Comparison of ENCODE assay signal across 8 cellular contexts in genomic region chr15:74053941-74054529, GRCh38. TPM values are rescaled to one million over a fixed set of nuclear protein-coding genes. Genes with fewer than 3 reads are reported as not detected.
DNase-seq lines count a peak whose midpoint lies in the region; ATAC-seq and TF ChIP-seq lines count a peak whose summit lies in the region.

No MANE protein-coding gene starts in this region.

- no peaks in the 10 kb centered on the region for H3K36me3 Mint-ChIP-seq in activated CD8-positive, alpha-beta T cell treated with anti-CD3 and anti-CD28 coated beads for 36 hours (ENCODE audit: low read depth)
- H3K36me3 Mint-ChIP-seq in effector memory CD8-positive, alpha-beta T cell (ENCODE audit: insufficient read depth), result no peaks in the 10 kb centered on the region

- DNase-seq in AG20443 (ENCODE audit: low spot score) (peak; percentile 92), NCI-H82 treated with DMSO at 0.1 percent for 48 hours (lab: John Stamatoyannopoulos, UW; ENCODE audit: unreplicated experiment) (peak; percentile 54), mesenteric fat pad (ENCODE audit: low spot score) (peak; percentile 92)
- peak; percentile 84 for DNase-seq in activated CD8-positive, alpha-beta T cell treated with anti-CD3 and anti-CD28 coated beads for 36 hours
- DNase-seq in effector memory CD8-positive, alpha-beta T cell, result peak; percentile 40 to 47 (median 46)
- DNase-seq in stimulated activated CD8-positive, alpha-beta memory T cell treated with anti-CD3 and anti-CD28 coated beads, Interleukin-2, amount 100 ng/mL, for 48 hours (ENCODE audit: low read depth in 2 of 2), result peak; percentile 59 to 61

- intact Hi-C loops in activated CD8-positive, alpha-beta T cell treated with anti-CD3 and anti-CD28 coated beads for 36 hours (cut with micrococcal nuclease), result no loop called here

- peak; percentile 100 for ATAC-seq in activated CD8-positive, alpha-beta T cell treated with anti-CD3 and anti-CD28 coated beads for 36 hours
- peak; percentile 93 for ATAC-seq in effector memory CD8-positive, alpha-beta T cell (replicated peaks)
- no peak for ATAC-seq in HG03139 (IDR thresholded peaks at IDR 0.05; ENCODE audit: unreplicated experiment)

- no peak overlapping the region for H3K4me3 ChIP-seq in HEK293 (ENCODE audit: low read depth, low read length)

- peaks cover 2% of the 10 kb centered on the region for H3K27me3 Mint-ChIP-seq in activated CD8-positive, alpha-beta T cell treated with anti-CD3 and anti-CD28 coated beads for 36 hours
- H3K27me3 Mint-ChIP-seq in effector memory CD8-positive, alpha-beta T cell, result no peaks in the 10 kb centered on the region

- H3K27ac Mint-ChIP-seq in activated CD8-positive, alpha-beta T cell treated with anti-CD3 and anti-CD28 coated beads for 36 hours, result no peak overlapping the region
- H3K27ac Mint-ChIP-seq in effector memory CD8-positive, alpha-beta T cell, result no peak overlapping the region

- CTCF ChIA-PET in HEK293 (lab: Yijun Ruan, JAX), result interaction anchor here (0.5 to 14.3 kb wide), 39 partner anchors 9 to 975 kb away, joined by 3 to 301 read pairs (median 3); partner anchors contain the start of genes PML and SEMA7A
- CTCF ChIA-PET in activated CD8-positive, alpha-beta T cell treated with anti-CD3 and anti-CD28 coated beads for 36 hours (lab: Charles Lee), result interaction anchor here (0.8 to 4.2 kb wide), 20 partner anchors 10 to 269 kb away, joined by 3 to 47 read pairs (median 4); no protein-coding TSS in a partner anchor

- no peak for TF ChIP-seq CTCF in HEK293 (tag by site-specific recombination; IDR thresholded peaks at IDR 0.05)
- peak; percentile 36 for TF ChIP-seq CTCF in activated CD8-positive, alpha-beta T cell treated with anti-CD3 and anti-CD28 coated beads for 36 hours (IDR thresholded peaks at IDR 0.05)

- no peak overlapping the region for H3K27ac ChIP-seq in HEK293 (ENCODE audit: extremely low read depth, low read depth, low read length)

- no peaks in the 10 kb centered on the region; the same call in 1 of the 2 replicates for H3K9me3 ChIP-seq in HEK293 (ENCODE audit: control insufficient read depth, insufficient read depth, low read depth, low read length)

- H3K4me1 ChIP-seq in HEK293 (ENCODE audit: control insufficient read depth, insufficient read depth, low read length), result no peaks in the 10 kb centered on the region

- H3K4me1 Mint-ChIP-seq in activated CD8-positive, alpha-beta T cell treated with anti-CD3 and anti-CD28 coated beads for 36 hours (ENCODE audit: low read depth), result peaks cover 13% of the 10 kb centered on the region
- peaks cover 1 to 3% of the 10 kb centered on the region in 2 donors for H3K4me1 Mint-ChIP-seq in effector memory CD8-positive, alpha-beta T cell (ENCODE audit: low read depth in 2 of 2)

- H3K36me3 ChIP-seq in HEK293 (ENCODE audit: control insufficient read depth in 2 of 2, insufficient read depth in 1 of 2, low read length in 2 of 2), result no peaks in the 10 kb centered on the region

- no peak overlapping the region for H3K4me3 Mint-ChIP-seq in activated CD8-positive, alpha-beta T cell treated with anti-CD3 and anti-CD28 coated beads for 36 hours
- H3K4me3 Mint-ChIP-seq in effector memory CD8-positive, alpha-beta T cell, result no peak overlapping the region

- POLR2A ChIA-PET in HEK293 (lab: Yijun Ruan, JAX), result interaction anchor here (0.9 to 1.0 kb wide), 3 partner anchors 60 to 268 kb away, joined by 3 read pairs; partner anchors contain the start of gene PML
- POLR2A ChIA-PET in activated CD8-positive, alpha-beta T cell treated with anti-CD3 and anti-CD28 coated beads for 36 hours (lab: Charles Lee), result no interaction called here

- no peaks in the 10 kb centered on the region for H3K9me3 Mint-ChIP-seq in activated CD8-positive, alpha-beta T cell treated with anti-CD3 and anti-CD28 coated beads for 36 hours
- H3K9me3 Mint-ChIP-seq in effector memory CD8-positive, alpha-beta T cell, result no peaks in the 10 kb centered on the region

TF ChIP-seq in HEK293, 187 proteins besides CTCF, POLR2A, EP300 and RAD21 (continues in another document):
- TF ChIP-seq ZBTB7A (tag by site-specific recombination; IDR thresholded peaks at IDR 0.05; ENCODE audit: low read depth) (no peak), ZNF292 (tag by site-specific recombination; IDR thresholded peaks at IDR 0.05; ENCODE audit: borderline replicate concordance, low read depth) (no peak), ZNF585B (tag by site-specific recombination; IDR thresholded peaks at IDR 0.05) (no peak), FEZF1 (tag by site-specific recombination; IDR thresholded peaks at IDR 0.05) (no peak), ZNF701 (tag by site-specific recombination; IDR thresholded peaks at IDR 0.05) (no peak), ZNF280D (tag by site-specific recombination; IDR thresholded peaks at IDR 0.05) (no peak), OVOL3 (tag by site-specific recombination; IDR thresholded peaks at IDR 0.05) (no peak), ZNF391 (tag by site-specific recombination; IDR thresholded peaks at IDR 0.05; ENCODE audit: borderline replicate concordance, low read depth) (no peak), ZNF23 (tag by site-specific recombination; IDR thresholded peaks at IDR 0.05; ENCODE audit: borderline replicate concordance) (no peak), ZFP41 (tag by site-specific recombination; IDR thresholded peaks at IDR 0.05; ENCODE audit: borderline replicate concordance) (no peak), ZFHX2 (tag by site-specific recombination; conservative IDR thresholded peaks at IDR 0.05) (no peak; the same call in 1 of the 2 replicates), ZNF18 (tag by site-specific recombination; IDR thresholded peaks at IDR 0.05) (no peak), ELK4 (IDR thresholded peaks at IDR 0.05; ENCODE audit: borderline replicate concordance, low read depth, low read length) (no peak), GLIS2 (tag by site-specific recombination; IDR thresholded peaks at IDR 0.05) (no peak), ZNF112 (tag by site-specific recombination; IDR thresholded peaks at IDR 0.05) (no peak), ZNF747 (tag by site-specific recombination; IDR thresholded peaks at IDR 0.05) (no peak), EGR2 (tag by site-specific recombination; IDR thresholded peaks at IDR 0.05; ENCODE audit: low read depth) (no peak), ZSCAN16 (tag by site-specific recombination; IDR thresholded peaks at IDR 0.05) (no peak), ZNF600 (tag by site-specific recombination; IDR thresholded peaks at IDR 0.05) (peak; percentile 91), SP7 (tag by site-specific recombination; IDR thresholded peaks at IDR 0.05) (peak; percentile 42; the same call in 1 of the 2 replicates), IKZF3 (tag by site-specific recombination; IDR thresholded peaks at IDR 0.05) (no peak), ZNF239 (tag by site-specific recombination; IDR thresholded peaks at IDR 0.05) (no peak), TCF7L2 (IDR thresholded peaks at IDR 0.05; ENCODE audit: borderline replicate concordance, low read depth, low read length) (no peak), ZNF626 (tag by site-specific recombination; IDR thresholded peaks at IDR 0.05) (no peak), ZNF426 (tag by site-specific recombination; IDR thresholded peaks at IDR 0.05) (no peak)

RNA-seq across cellular contexts. Expression of gene GOLGA6A, which starts 28.3 kb away (rescaled TPM):
- not detected for total RNA-seq in activated CD8-positive, alpha-beta T cell treated with anti-CD3 and anti-CD28 coated beads for 36 hours
- total RNA-seq in mesenteric fat pad, result not detected

RNA-seq across cellular contexts. Expression of gene PML, which starts 59.5 kb away (rescaled TPM):
- 10 to 100 TPM; 48.8 to 49.6 TPM for total RNA-seq in activated CD8-positive, alpha-beta T cell treated with anti-CD3 and anti-CD28 coated beads for 36 hours
- 92.3 TPM for total RNA-seq in mesenteric fat pad
